In the genomic region with DNA sequence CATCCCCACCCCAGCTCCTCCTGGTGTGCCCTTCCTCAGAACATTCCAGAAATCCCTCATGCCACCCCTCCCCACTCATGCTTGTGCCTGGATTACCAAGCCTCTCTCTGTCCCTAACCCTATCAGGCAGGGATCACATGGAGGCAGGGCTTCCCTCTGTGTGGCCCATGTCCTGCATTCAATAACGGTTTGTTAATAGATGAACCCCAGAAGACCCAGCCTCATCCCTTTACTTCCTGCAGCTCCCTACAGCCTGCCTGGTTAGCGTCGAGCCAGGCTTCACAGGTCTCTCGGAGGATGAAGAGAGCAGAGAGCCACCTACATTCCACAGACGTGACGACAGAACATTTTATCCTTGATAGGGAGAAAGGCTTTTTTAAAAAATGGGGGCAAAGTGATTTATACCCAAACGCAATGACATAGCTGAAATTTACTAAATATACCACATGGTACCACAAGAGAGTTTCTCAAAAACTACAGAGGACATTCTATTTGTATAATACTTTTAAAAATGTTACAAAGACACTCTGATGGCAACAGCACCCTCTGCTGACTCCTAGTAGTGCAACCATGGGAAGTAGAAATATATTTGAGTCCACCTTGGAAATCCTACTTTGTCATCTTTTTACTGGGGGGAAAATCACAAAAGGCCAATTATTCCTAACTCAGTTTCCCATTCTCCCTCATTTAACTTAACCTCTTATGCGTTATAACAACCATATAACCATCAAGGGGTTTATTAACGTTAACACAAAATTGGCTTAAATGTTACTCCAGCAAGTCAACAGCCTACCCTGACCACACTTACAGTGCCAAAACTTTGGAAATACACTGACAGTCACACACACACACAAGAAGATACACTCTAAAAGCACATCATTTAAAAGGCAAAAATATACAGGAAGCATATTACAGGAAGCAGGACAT, we compare ENCODE assay signal across 8 cellular contexts. TPM values are rescaled to one million over a fixed set of nuclear protein-coding genes. Genes with fewer than 3 reads are reported as not detected.
A peak's percentile ranks its signal among the peaks of the same experiment; 100 is the strongest.
DNase-seq lines count a peak whose midpoint lies in the region; ATAC-seq, FAIRE-seq and TF ChIP-seq lines count a peak whose summit lies in the region.

No MANE protein-coding gene starts in this region.

- peak; percentile 20 for DNase-seq in NCI-H1105 treated with DMSO at 0.1 percent for 48 hours (lab: John Stamatoyannopoulos, UW)
- no peak for DNase-seq in NCI-H1105 (lab: John Stamatoyannopoulos, UW)
- DNase-seq in HCEC 1CT = peak; percentile 25
- DNase-seq in SK-MEL-5 (ENCODE audit: low read depth, low spot score) = peak; percentile 51
- peak; percentile 53 for DNase-seq in fibroblast of gingiva (ENCODE audit: low read depth)
- DNase-seq in pancreas = no peak
- DNase-seq in NCI-H2171 treated with DMSO at 0.1 percent for 48 hours (lab: John Stamatoyannopoulos, UW) = no peak
- DNase-seq in ecto neural progenitor cell (ENCODE audit: low spot score) = no peak

- 20 to 21% methylated on average over 9 of the region's 9 CpGs for WGBS in pancreas, 2 donors

- no peaks in the 10 kb centered on the region for H3K36me3 ChIP-seq in pancreas

- no peak overlapping the region for H3K4me3 ChIP-seq in pancreas

- peak; percentile 10 to 42 (median 28) for TF ChIP-seq CTCF in pancreas (IDR thresholded peaks at IDR 0.05)

- in situ Hi-C loops in SK-MEL-5 (cut with HindIII; ENCODE audit: low pct_unique_long_range_greater_than_20kb, low sequenced_read_pairs) = no loop called here

- H3K9me3 ChIP-seq in pancreas = no peaks in the 10 kb centered on the region

- intact Hi-C loops in pancreas (cut with DNase I) = no loop called here

- no peaks in the 10 kb centered on the region for H3K27me3 ChIP-seq in pancreas

- H3K27ac ChIP-seq in pancreas = no peak overlapping the region

- no peaks in the 10 kb centered on the region for H3K4me1 ChIP-seq in pancreas

- peak; percentile 46 to 77 (median 72) for ATAC-seq in pancreas

- FAIRE-seq in pancreas (lab: Jason Lieb, UNC) = no peak

RNA-seq across cellular contexts. Expression of a gene that starts 30.7 kb away (rescaled TPM):
- 1.0 and 1.3 TPM in 2 replicates for total RNA-seq in SK-MEL-5 (2014; rRNA removed; shearing (Covaris generic))
- polyA plus RNA-seq in SK-MEL-5 (2015; cell fraction: cytosol; rRNA removed) = 0.25 and 0.54 TPM in 2 replicates
- 1.9 TPM in 1 of 2 replicates, not detected in the other for polyA plus RNA-seq in SK-MEL-5 (2015; cell fraction: nucleus; rRNA removed)
- total RNA-seq in pancreas = 1 to 10 TPM in 1 of 6 donors, under 1 TPM in 5; 0.37 to 2.5 (median 0.71) TPM
- 1 to 10 TPM; 1.3 to 7.1 TPM for polyA plus RNA-seq in pancreas

RNA-seq across cellular contexts. Expression of a gene that starts 31.4 kb away (rescaled TPM):
- total RNA-seq in SK-MEL-5 (2014; rRNA removed; shearing (Covaris generic)) = 53.0 and 53.2 TPM in 2 replicates
- polyA plus RNA-seq in SK-MEL-5 (2015; cell fraction: cytosol; rRNA removed) = 32.4 and 51.7 TPM in 2 replicates
- polyA plus RNA-seq in SK-MEL-5 (2015; cell fraction: nucleus; rRNA removed) = 157 and 188 TPM in 2 replicates
- 10 to 100 TPM in 3 of 6 donors, 1 to 10 TPM in 3; 6.0 to 13.3 (median 10.0) TPM for total RNA-seq in pancreas
- 10 to 100 TPM in 1 of 2 donors, 1 to 10 TPM in 1; 7.5 to 14.3 TPM for polyA plus RNA-seq in pancreas

Comparison
In these comparisons a context has a peak if more than half of its experiments do, and no peak if none do; other contexts are left out.
1. DNase-seq: peak in NCI-H1105 treated with DMSO at 0.1 percent for 48 hours (single experiment), HCEC 1CT (single experiment), SK-MEL-5 (single experiment) and fibroblast of gingiva (single experiment); none in NCI-H1105 (single experiment), pancreas (0 of 6), NCI-H2171 treated with DMSO at 0.1 percent for 48 hours (single experiment) and ecto neural progenitor cell (single experiment).